ENCODE assay signal across 17 cellular contexts in genomic region chr2:6312377-6312776, GRCh38.
"Had no signal": no experiment of that assay in that cellular context is flagged by ENCODE, and none has a peak within 500 bp of the region (broad histone marks: within the 10 kb centered on the region; RNA-seq: fewer than 3 reads in every experiment).

No MANE protein-coding gene starts in this region.

- H3K4me2 ChIP-seq: hepatocyte had no signal

- H3K27me3 ChIP-seq: colonic mucosa, esophagus squamous epithelium, hepatocyte, ovary, right atrium auricular region had no signal

- DNase-seq: colonic mucosa; dermis blood vessel endothelial cell; esophagus squamous epithelium; foreskin fibroblast; head of caudate nucleus; mammary epithelial cell; naive thymus-derived CD4-positive, alpha-beta T cell; nucleus accumbens; ovary; small intestine; stimulated activated CD4-positive, alpha-beta T cell treated with anti-CD3 and anti-CD28 coated beads, Interleukin-2, amount 100 ng/mL, for 48 hours; stimulated activated naive CD4-positive, alpha-beta T cell treated with Interleukin-2 at 50 U/mL for 16 hours; trophoblast cell had no signal

- H3K9me3 Mint-ChIP-seq: neural crest cell had no signal

- H3K79me2 ChIP-seq: hepatocyte had no signal

- H3K4me1 ChIP-seq: colonic mucosa, esophagus squamous epithelium, right atrium auricular region had no signal

- H2AFZ ChIP-seq: hepatocyte had no signal

- H3K36me3 ChIP-seq: colonic mucosa, esophagus squamous epithelium, ovary, right atrium auricular region had no signal

- H3K27ac Mint-ChIP-seq: naive thymus-derived CD4-positive, alpha-beta T cell had no signal

- H3K4me3 Mint-ChIP-seq: naive thymus-derived CD4-positive, alpha-beta T cell; neural crest cell had no signal

- H3K9me3 ChIP-seq: colonic mucosa, esophagus squamous epithelium, ovary, right atrium auricular region had no signal

- ATAC-seq: left lobe of liver; naive thymus-derived CD4-positive, alpha-beta T cell had no signal

- H3K27ac ChIP-seq: colonic mucosa, esophagus squamous epithelium, hepatocyte, ovary, right atrium auricular region had no signal

- H3K4me1 Mint-ChIP-seq: naive thymus-derived CD4-positive, alpha-beta T cell had no signal

- H3K4me3 ChIP-seq: colonic mucosa, esophagus squamous epithelium, hepatocyte, ovary, right atrium auricular region had no signal
